ENCODE assay signal across 13 cellular contexts in genomic region chr7:41247128-41247865, GRCh38.
DNase-seq lines count a peak whose midpoint lies in the region; ATAC-seq, FAIRE-seq and TF ChIP-seq lines count a peak whose summit lies in the region.
"Had no signal": no experiment of that assay in that cellular context is flagged by ENCODE, and none has a peak within 500 bp of the region (broad histone marks: within the 10 kb centered on the region; RNA-seq: fewer than 3 reads in every experiment).

No MANE protein-coding gene starts in this region.

- no peak overlapping the region for H3K4me3 ChIP-seq in keratinocyte (ENCODE audit: control insufficient read depth in 2 of 3, extremely low read depth in 1 of 3, insufficient read depth in 2 of 3, low read depth in 1 of 3, low read length in 3 of 3)
- no peak overlapping the region for H3K4me3 ChIP-seq in esophagus squamous epithelium
- H3K4me3 ChIP-seq in heart right ventricle, result no peak overlapping the region
- H3K4me3 ChIP-seq: pancreas had no signal

- H3K4me2 ChIP-seq in keratinocyte (ENCODE audit: control insufficient read depth, extremely low read depth, insufficient read depth, low read depth, low read length), result no peak overlapping the region

- no peaks in the 10 kb centered on the region for H3K79me2 ChIP-seq in keratinocyte (ENCODE audit: control insufficient read depth, insufficient read depth, low read length)

- ATAC-seq in GM18858 (IDR thresholded peaks at IDR 0.05; ENCODE audit: unreplicated experiment), result no peak
- no peak for ATAC-seq in heart right ventricle
- ATAC-seq: pancreas had no signal

- H3K27me3 ChIP-seq in keratinocyte (ENCODE audit: control insufficient read depth, extremely low read depth, insufficient read depth, low read length) (no peaks in the 10 kb centered on the region), esophagus squamous epithelium (no peaks in the 10 kb centered on the region), heart right ventricle (no peaks in the 10 kb centered on the region)
- H3K27me3 ChIP-seq: pancreas had no signal

- dilution Hi-C loops in keratinocyte (cut with MboI; ENCODE audit: extremely low pct_ligation_motif_present, low sequenced_read_pairs), result no loop called here

- no peaks in the 10 kb centered on the region for H4K20me1 ChIP-seq in keratinocyte (ENCODE audit: control insufficient read depth, extremely low read depth, insufficient read depth, low read length)

- 60 to 61% methylated on average over 5 of the region's 5 CpGs for WGBS in esophagus squamous epithelium, 2 donors
- WGBS in heart right ventricle, 2 donors, result 91 to 93% methylated on average over 5 of the region's 5 CpGs

- H3K9me3 ChIP-seq in keratinocyte (ENCODE audit: control insufficient read depth, low read depth, low read length) (no peaks in the 10 kb centered on the region), esophagus squamous epithelium (no peaks in the 10 kb centered on the region), heart right ventricle (peaks cover 0 to 4% (median 0%) of the 10 kb centered on the region in 11 donors)
- H3K9me3 ChIP-seq: pancreas had no signal

- H3K36me3 ChIP-seq in keratinocyte (ENCODE audit: control insufficient read depth in 2 of 2, extremely low read depth in 1 of 2, insufficient read depth in 2 of 2, low read length in 2 of 2), result no peaks in the 10 kb centered on the region
- H3K36me3 ChIP-seq in esophagus squamous epithelium, result no peaks in the 10 kb centered on the region
- no peaks in the 10 kb centered on the region for H3K36me3 ChIP-seq in heart right ventricle
- H3K36me3 ChIP-seq: pancreas had no signal

- no peaks in the 10 kb centered on the region for H3K9me1 ChIP-seq in keratinocyte (ENCODE audit: control insufficient read depth, extremely low read depth, insufficient read depth, low read length)

- H2AFZ ChIP-seq in keratinocyte (ENCODE audit: control insufficient read depth, low read length), result no peak overlapping the region

- TF ChIP-seq POLR2A in esophagus squamous epithelium (IDR thresholded peaks at IDR 0.05), result no peak

- DNase-seq in COLO829 (ENCODE audit: low spot score), result peak; percentile 91
- peak; percentile 51 for DNase-seq in LoVo (ENCODE audit: low spot score)
- DNase-seq in SW480 (ENCODE audit: low spot score), result peak; percentile 90
- DNase-seq in keratinocyte (ENCODE audit: low read depth, low spot score), result no peak
- DNase-seq in stimulated activated naive CD4-positive, alpha-beta T cell (lab: John Stamatoyannopoulos, UW), result no peak
- no peak for DNase-seq in esophagus squamous epithelium (lab: John Stamatoyannopoulos, UW)
- DNase-seq in heart right ventricle, result no peak
- DNase-seq: activated CD4-positive, alpha-beta memory T cell treated with anti-CD3 and anti-CD28 coated beads for 36 hours; dermis blood vessel endothelial cell; OCI-M1; pancreas had no signal

- H3K27ac ChIP-seq in keratinocyte (ENCODE audit: control insufficient read depth, insufficient read depth, low read length) (peak overlapping the region; percentile 68), esophagus squamous epithelium (no peak overlapping the region), heart right ventricle (no peak overlapping the region)
- H3K27ac ChIP-seq: pancreas had no signal

- TF ChIP-seq CTCF in keratinocyte (optimal IDR thresholded peaks at IDR 0.05 in 1 of 3, IDR thresholded peaks at IDR 0.05 in 1 of 3, conservative IDR thresholded peaks at IDR 0.05 in 1 of 3; ENCODE audit: extremely low read depth in 1 of 3, insufficient read depth in 2 of 3, low read length in 3 of 3) (no peak), esophagus squamous epithelium (IDR thresholded peaks at IDR 0.05) (no peak), heart right ventricle (IDR thresholded peaks at IDR 0.05) (no peak)

- H3K4me1 ChIP-seq in keratinocyte (ENCODE audit: control insufficient read depth, extremely low read depth, insufficient read depth, low read length) (peaks cover 7% of the 10 kb centered on the region), esophagus squamous epithelium (peaks cover 0 to 7% (median 0%) of the 10 kb centered on the region in 3 donors), heart right ventricle (no peaks in the 10 kb centered on the region)
- H3K4me1 ChIP-seq: pancreas had no signal

- peak overlapping the region; percentile 40 for H3K9ac ChIP-seq in keratinocyte (ENCODE audit: control insufficient read depth, extremely low read depth, insufficient read depth, low read length)

- intact Hi-C loops in esophagus squamous epithelium (cut with DNase I) (no loop called here), heart right ventricle (cut with DNase I) (no loop called here)

- peak; percentile 88 for FAIRE-seq in keratinocyte (lab: Jason Lieb, UNC)
- FAIRE-seq: D721Med, pancreas had no signal

Comparison
In these comparisons a context has a peak if more than half of its experiments do, and no peak if none do; other contexts are left out.
1. DNase-seq: peak in COLO829 (single experiment), LoVo (single experiment) and SW480 (single experiment); none in keratinocyte (single experiment), stimulated activated naive CD4-positive, alpha-beta T cell (0 of 6), esophagus squamous epithelium (single experiment) and heart right ventricle (0 of 2).